Comparison of ENCODE assay signal across 1 cellular context in genomic region chr16:4273858-4274291, GRCh38.
TF ChIP-seq lines count a peak whose summit lies in the region.

No MANE protein-coding gene starts in this region.

TF ChIP-seq in HepG2, 621 proteins besides CTCF, POLR2A, EP300 and RAD21 (continued from another document and continues in another):
- TF ChIP-seq ZNF18 (CRISPR knock-in tag; IDR thresholded peaks at IDR 0.05; ENCODE audit: insufficient replicate concordance) = no peak
- no peak for TF ChIP-seq HNF1B (CRISPR knock-in tag; IDR thresholded peaks at IDR 0.05)
- peak; percentile 29; the same call in 1 of the 2 replicates for TF ChIP-seq AHDC1 (CRISPR knock-in tag; IDR thresholded peaks at IDR 0.05; ENCODE audit: borderline replicate concordance)
- 0 out of 2 replicates have a peak, but pooled peaks have one; percentile 2 for TF ChIP-seq SMAD3 (CRISPR knock-in tag; IDR thresholded peaks at IDR 0.05)
- no peak for TF ChIP-seq ZNF788 (CRISPR knock-in tag; IDR thresholded peaks at IDR 0.05; ENCODE audit: borderline replicate concordance)
- TF ChIP-seq PHF21A (CRISPR knock-in tag; IDR thresholded peaks at IDR 0.05) = no peak; the same call in 1 of the 2 replicates
- TF ChIP-seq KMT2B (CRISPR knock-in tag; IDR thresholded peaks at IDR 0.05) = no peak
- no peak for TF ChIP-seq ZNF446 (CRISPR knock-in tag; IDR thresholded peaks at IDR 0.05)
- TF ChIP-seq ZNF558 (CRISPR knock-in tag; IDR thresholded peaks at IDR 0.05; ENCODE audit: borderline replicate concordance) = no peak
- no peak for TF ChIP-seq BHLHE40 (IDR thresholded peaks at IDR 0.05; ENCODE audit: low read length)
- TF ChIP-seq HOMEZ (CRISPR knock-in tag; IDR thresholded peaks at IDR 0.05; ENCODE audit: low read depth) = no peak
- TF ChIP-seq SMARCE1 (IDR thresholded peaks at IDR 0.05; ENCODE audit: borderline replicate concordance) = no peak
- no peak for TF ChIP-seq KLF11 (CRISPR knock-in tag; IDR thresholded peaks at IDR 0.05)
- TF ChIP-seq IRF9 (CRISPR knock-in tag; IDR thresholded peaks at IDR 0.05; ENCODE audit: borderline replicate concordance) = 0 out of 2 replicates have a peak, but pooled peaks have one; percentile 23
- TF ChIP-seq ZBTB4 (CRISPR knock-in tag; IDR thresholded peaks at IDR 0.05; ENCODE audit: borderline replicate concordance) = 0 out of 2 replicates have a peak, but pooled peaks have one; percentile 22
- no peak for TF ChIP-seq ZNF678 (CRISPR knock-in tag; IDR thresholded peaks at IDR 0.05)
- TF ChIP-seq CREB1 (IDR thresholded peaks at IDR 0.05) = no peak
- no peak for TF ChIP-seq CREB1 (CRISPR knock-in tag; IDR thresholded peaks at IDR 0.05)
- TF ChIP-seq MTERF4 (CRISPR knock-in tag; IDR thresholded peaks at IDR 0.05) = no peak
- 0 out of 2 replicates have a peak, but pooled peaks have one; percentile 50 for TF ChIP-seq ZNF431 (CRISPR knock-in tag; IDR thresholded peaks at IDR 0.05; ENCODE audit: borderline replicate concordance, low read depth)
- TF ChIP-seq MAFF (IDR thresholded peaks at IDR 0.05; ENCODE audit: low read depth, low read length) = no peak
- no peak for TF ChIP-seq KAT7 (CRISPR knock-in tag; IDR thresholded peaks at IDR 0.05; ENCODE audit: borderline replicate concordance)
- TF ChIP-seq UBTF (CRISPR knock-in tag; IDR thresholded peaks at IDR 0.05) = peak; percentile 34
- TF ChIP-seq ZNF205 (CRISPR knock-in tag; IDR thresholded peaks at IDR 0.05) = no peak
- no peak for TF ChIP-seq MATR3 (CRISPR knock-in tag; IDR thresholded peaks at IDR 0.05)
- TF ChIP-seq LRRFIP1 (CRISPR knock-in tag; conservative IDR thresholded peaks at IDR 0.05) = no peak
- TF ChIP-seq DR1 (CRISPR knock-in tag; IDR thresholded peaks at IDR 0.05) = no peak
- TF ChIP-seq U2AF2 (IDR thresholded peaks at IDR 0.05; ENCODE audit: low read depth, low read length) = no peak
- no peak for TF ChIP-seq GRHL1 (CRISPR knock-in tag; conservative IDR thresholded peaks at IDR 0.05)
- TF ChIP-seq ZNF749 (CRISPR knock-in tag; IDR thresholded peaks at IDR 0.05; ENCODE audit: borderline replicate concordance) = no peak
- 0 out of 2 replicates have a peak, but pooled peaks have one; percentile 21 for TF ChIP-seq PHF20 (CRISPR knock-in tag; IDR thresholded peaks at IDR 0.05)
- TF ChIP-seq ZNF451 (CRISPR knock-in tag; IDR thresholded peaks at IDR 0.05) = no peak
- no peak for TF ChIP-seq GATAD2A (CRISPR knock-in tag; IDR thresholded peaks at IDR 0.05)
- peak; percentile 9; the same call in 1 of the 2 replicates for TF ChIP-seq ZC3H4 (CRISPR knock-in tag; IDR thresholded peaks at IDR 0.05; ENCODE audit: borderline replicate concordance)
